In genomic region chr3:13092621-13093339, GRCh38 we compare ENCODE assay signal across 10 cellular contexts. TPM values are rescaled to one million over a fixed set of nuclear protein-coding genes. Genes with fewer than 3 reads are reported as not detected.
DNase-seq lines count a peak whose midpoint lies in the region; ATAC-seq, FAIRE-seq and TF ChIP-seq lines count a peak whose summit lies in the region.
"Had no signal": no experiment of that assay in that cellular context is flagged by ENCODE, and none has a peak within 500 bp of the region (broad histone marks: within the 10 kb centered on the region; RNA-seq: fewer than 3 reads in every experiment).

No MANE protein-coding gene starts in this region.

- H3K27me3 ChIP-seq in MM.1S (replicated peaks; ENCODE audit: insufficient read depth, low read length) (no peaks in the 10 kb centered on the region), H1 (replicated peaks in 1 of 4; ENCODE audit: control insufficient read depth in 3 of 4, extremely low read depth in 1 of 4, insufficient read depth in 3 of 4, low read length in 3 of 4) (no peaks in the 10 kb centered on the region), SJCRH30 (no peaks in the 10 kb centered on the region)
- H3K27me3 ChIP-seq: vagina had no signal

- H3K4me1 ChIP-seq in A549 (no peaks in the 10 kb centered on the region), MM.1S (ENCODE audit: low read length) (peaks cover 6% of the 10 kb centered on the region; the same call in 1 of the 2 replicates), H1 (replicated peaks in 1 of 4; ENCODE audit: control insufficient read depth in 3 of 4, insufficient read depth in 4 of 4, low read length in 3 of 4) (peaks cover 0 to 4% (median 3%) of the 10 kb centered on the region in 4 experiments; a peak in 5 of 7 replicates), SJCRH30 (peaks cover 6% of the 10 kb centered on the region)

- no peaks in the 10 kb centered on the region for H3K23me2 ChIP-seq in H1 (ENCODE audit: low read depth, low read length)

- TF ChIP-seq POLR2A in A549 (IDR thresholded peaks at IDR 0.05; ENCODE audit: low read length) (no peak), H1 (IDR thresholded peaks at IDR 0.05; ENCODE audit: control extremely low read depth in 1 of 2, low read depth in 2 of 2, low read length in 2 of 2) (no peak)

- TF ChIP-seq EP300 in A549 (IDR thresholded peaks at IDR 0.05): no peak
- no peak for TF ChIP-seq EP300 in H1 (IDR thresholded peaks at IDR 0.05; ENCODE audit: borderline replicate concordance in 1 of 2, low read depth in 2 of 2, low read length in 2 of 2)

- no peaks in the 10 kb centered on the region for H3K9me3 ChIP-seq in A549
- no peaks in the 10 kb centered on the region for H3K9me3 ChIP-seq in MM.1S (replicated peaks; ENCODE audit: insufficient read depth, low read length)
- no peaks in the 10 kb centered on the region for H3K9me3 ChIP-seq in H1 (ENCODE audit: insufficient read depth in 2 of 2, low read depth in 1 of 2, low read length in 1 of 2)
- H3K9me3 ChIP-seq in SJCRH30 (replicated peaks): no peaks in the 10 kb centered on the region
- H3K9me3 ChIP-seq: vagina had no signal

- peak overlapping the region; percentile 11; the same call in 1 of the 2 replicates for H2BK12ac ChIP-seq in H1 (ENCODE audit: low read depth, low read length)

- 76% methylated on average over 17 of the region's 17 CpGs for WGBS in A549 (ENCODE audit: missing lambda C conversion rate)
- WGBS in H1 (ENCODE audit: extremely low coverage in 1 of 2, insufficient coverage in 1 of 2, insufficient read length in 1 of 2, insufficient replicate concordance in 2 of 2, low coverage in 1 of 2, low lambda C conversion rate in 2 of 2, missing lambda C conversion rate in 1 of 2), 2 experiments: 84% methylated on average over 17 of the region's 17 CpGs; no CpG with 5 or more reads in 1 of the 2 experiments

- no peaks in the 10 kb centered on the region for H3K36me3 ChIP-seq in MM.1S (replicated peaks; ENCODE audit: insufficient read depth, low read length)
- no peaks in the 10 kb centered on the region for H3K36me3 ChIP-seq in H1 (ENCODE audit: control insufficient read depth in 2 of 4, insufficient read depth in 4 of 4, low read length in 3 of 4)
- no peaks in the 10 kb centered on the region for H3K36me3 ChIP-seq in SJCRH30
- H3K36me3 ChIP-seq: vagina had no signal

- no peak for DNase-seq in A549 (ENCODE audit: low read depth in 1 of 2, low spot score in 1 of 2)
- DNase-seq in MM.1S: no peak
- DNase-seq in H1 (ENCODE audit: low read depth in 1 of 2, low spot score in 2 of 2): no peak
- DNase-seq in midbrain (lab: John Stamatoyannopoulos, UW): peak; percentile 51
- no peak for DNase-seq in NCI-H1092 (lab: John Stamatoyannopoulos, UW)
- DNase-seq in epidermal melanocyte (ENCODE audit: insufficient read length, low spot score): no peak
- no peak for DNase-seq in HuH-7.5 (ENCODE audit: low spot score)
- no peak for DNase-seq in SJCRH30
- DNase-seq: NCI-H446 treated with DMSO at 0.1 percent for 48 hours had no signal

- POLR2A ChIA-PET in A549 (lab: Yijun Ruan, JAX) (interaction anchor here (1.8 kb wide), 1 partner anchor 359 kb away, joined by 7 read pairs; no protein-coding TSS in a partner anchor), H1 (lab: Charles Lee; ENCODE audit: partially characterized antibody) (interaction anchor here (0.5 to 1.0 kb wide), 3 partner anchors 142 to 251 kb away, joined by 3 read pairs; partner anchors contain the start of gene RPL32)

- H3K79me1 ChIP-seq in H1 (ENCODE audit: low read depth, low read length): no peaks in the 10 kb centered on the region

- H4K5ac ChIP-seq in H1 (ENCODE audit: insufficient read length, low read depth, low read length): no peak overlapping the region

- H2AFZ ChIP-seq in MM.1S (ENCODE audit: low read length) (no peak overlapping the region), H1 (ENCODE audit: low read length) (peak overlapping the region; percentile 59; the same call in 1 of the 2 replicates)

- H3K27ac ChIP-seq in A549 (no peak overlapping the region), MM.1S (ENCODE audit: low read length) (no peak overlapping the region), H1 (ENCODE audit: low read depth, low read length) (no peak overlapping the region), SJCRH30 (no peak overlapping the region)
- H3K27ac ChIP-seq: vagina had no signal

- no peak overlapping the region for H3K23ac ChIP-seq in H1 (ENCODE audit: insufficient read length)

- H3K9ac ChIP-seq in MM.1S (ENCODE audit: low read length): no peak overlapping the region
- H3K9ac ChIP-seq in H1 (replicated peaks in 1 of 4; ENCODE audit: extremely low read depth in 1 of 4, low read depth in 3 of 4, low read length in 3 of 4): no peak overlapping the region

- CTCF ChIA-PET in A549 (lab: Yijun Ruan, JAX) (interaction anchor here (0.6 to 4.5 kb wide), 67 partner anchors 9 to 561 kb away, joined by 3 to 127 read pairs (median 5); no protein-coding TSS in a partner anchor), H1 (lab: Charles Lee; ENCODE audit: partially characterized antibody) (interaction anchor here (0.6 to 4.6 kb wide), 85 partner anchors 10 to 1282 kb away, joined by 3 to 56 read pairs (median 5); no protein-coding TSS in a partner anchor)

- no peak for TF ChIP-seq RAD21 in A549 (conservative IDR thresholded peaks at IDR 0.05 in 1 of 2, IDR thresholded peaks at IDR 0.05 in 1 of 2)
- TF ChIP-seq RAD21 in H1 (IDR thresholded peaks at IDR 0.05 in 1 of 2, conservative IDR thresholded peaks at IDR 0.05 in 1 of 2; ENCODE audit: low read depth in 2 of 2, low read length in 2 of 2): no peak

- no peaks in the 10 kb centered on the region for H3K9me2 ChIP-seq in MM.1S (replicated peaks; ENCODE audit: insufficient read depth, low read length)

- TF ChIP-seq CTCF in A549 (IDR thresholded peaks at IDR 0.05) (no peak), MM.1S (IDR thresholded peaks at IDR 0.05; ENCODE audit: low read length) (no peak), H1 (IDR thresholded peaks at IDR 0.05; ENCODE audit: control extremely low read depth in 1 of 3, insufficient read depth in 1 of 3, low read depth in 1 of 3, low read length in 3 of 3) (no peak)

- no peak overlapping the region for H3K56ac ChIP-seq in H1 (replicated peaks; ENCODE audit: insufficient read length, low read depth, low read length)

- H3K4ac ChIP-seq in H1 (replicated peaks; ENCODE audit: insufficient read length, low read depth, low read length): no peak overlapping the region

- H2BK15ac ChIP-seq in H1 (ENCODE audit: low read length): no peak overlapping the region

- 0 out of 2 replicates have a peak overlapping the region, but pooled peaks have one; percentile 21 for H2BK20ac ChIP-seq in H1 (ENCODE audit: low read length)

- no peak overlapping the region for H4K8ac ChIP-seq in H1 (ENCODE audit: extremely low read depth, insufficient read depth, low read length)

- H4K91ac ChIP-seq in H1 (replicated peaks; ENCODE audit: insufficient read length, low read length): no peak overlapping the region

- no peak overlapping the region for H2BK120ac ChIP-seq in H1 (replicated peaks; ENCODE audit: low read depth, low read length)

- H2BK5ac ChIP-seq in H1 (ENCODE audit: low read depth, low read length): no peak overlapping the region

- H3K79me2 ChIP-seq in MM.1S (ENCODE audit: low read length): no peaks in the 10 kb centered on the region
- no peaks in the 10 kb centered on the region for H3K79me2 ChIP-seq in H1 (ENCODE audit: control insufficient read depth in 1 of 2, insufficient read depth in 2 of 2, low read length in 2 of 2)

- no peaks in the 10 kb centered on the region for H4K20me1 ChIP-seq in MM.1S (ENCODE audit: insufficient read depth, low read length)
- no peaks in the 10 kb centered on the region for H4K20me1 ChIP-seq in H1 (replicated peaks in 1 of 2; ENCODE audit: control insufficient read depth in 1 of 2, insufficient read depth in 2 of 2, low read length in 2 of 2)

- H3K4me3 ChIP-seq in A549: no peak overlapping the region
- no peak overlapping the region for H3K4me3 ChIP-seq in MM.1S (ENCODE audit: low read length)
- no peak overlapping the region for H3K4me3 ChIP-seq in H1 (ENCODE audit: extremely low read depth in 1 of 4, insufficient read depth in 2 of 4, low read depth in 3 of 4, low read length in 4 of 4)
- no peak overlapping the region for H3K4me3 ChIP-seq in SJCRH30
- H3K4me3 ChIP-seq: vagina had no signal

- FAIRE-seq in A549 (lab: Jason Lieb, UNC) (no peak), H1 (lab: Jason Lieb, UNC) (no peak)

- H2AK5ac ChIP-seq in H1 (ENCODE audit: low read depth, low read length): no peak overlapping the region

- no peak overlapping the region for H3K18ac ChIP-seq in H1 (ENCODE audit: extremely low read depth, low read length)

- no peak overlapping the region for H3K14ac ChIP-seq in H1 (ENCODE audit: insufficient read length)

- H3K4me2 ChIP-seq in A549 (0 out of 3 replicates have a peak overlapping the region, but pooled peaks have one; percentile 23), MM.1S (ENCODE audit: low read depth, low read length) (peak overlapping the region; percentile 42; the same call in 1 of the 2 replicates), H1 (ENCODE audit: insufficient read depth in 1 of 2, low read depth in 2 of 2, low read length in 2 of 2) (no peak overlapping the region)

- H3F3A ChIP-seq in MM.1S (ENCODE audit: insufficient read depth, low read length): no peaks in the 10 kb centered on the region

- peak in 1 of 2 experiments; percentile 7; a peak in 2 of 6 replicates for ATAC-seq in A549

TF ChIP-seq in A549, 52 proteins besides CTCF, POLR2A, EP300 and RAD21 (continues in another document):
- TF ChIP-seq ZSCAN20 (CRISPR knock-in tag; IDR thresholded peaks at IDR 0.05) (no peak), FOXS1 (CRISPR knock-in tag; IDR thresholded peaks at IDR 0.05) (no peak), HDAC2 (IDR thresholded peaks at IDR 0.05) (no peak)

TF ChIP-seq in H1, 55 proteins besides CTCF, POLR2A, EP300 and RAD21 (continues in another document):
- TF ChIP-seq SRF (IDR thresholded peaks at IDR 0.05; ENCODE audit: low read depth, low read length) (no peak), CTBP2 (IDR thresholded peaks at IDR 0.05; ENCODE audit: borderline replicate concordance, insufficient read depth, insufficient read length, low read length) (no peak)

RNA-seq across cellular contexts. Expression of gene IQSEC1, which starts 19.6 kb away (rescaled TPM):
- polyA plus RNA-seq in A549 (2011; rRNA removed): 3.7 and 5.8 TPM in 2 replicates
- polyA plus RNA-seq in A549 (2012; cell fraction: cytosol; rRNA removed): 6.7 and 9.6 TPM in 2 replicates
- polyA plus RNA-seq in A549 (2012; cell fraction: nucleus; rRNA removed): 17.5 and 17.8 TPM in 2 replicates
- polyA plus RNA-seq in A549 (2017; fragmentation: RNase III; extraction: RNeasy Plus Mini Kit Qiagen cat#74134 plus additional on column Dnase treatment): 10.2 to 10.7 TPM (median 10.5 TPM) in 3 replicates
- polyA minus RNA-seq in A549 (2011; rRNA and poly(A)+ RNA removed): 7.4 and 9.4 TPM in 2 replicates
- total RNA-seq in H1 (2021; fragmentation: NEBNext Ultra II Directional; extraction: Animal tissue kit (Norgen Biotek cat#: 25700)): 28.2 and 28.8 TPM in 2 replicates
- polyA plus RNA-seq in H1 (2011; rRNA removed): 6.8 and 12.4 TPM in 2 replicates
- 5.7 TPM for polyA plus RNA-seq in H1 (2011; cell fraction: cytosol; rRNA removed)
- 26.7 TPM for polyA plus RNA-seq in H1 (2011; cell fraction: nucleus; rRNA removed)
- polyA plus RNA-seq in H1 (2012, experiment 1 of 2): 16.5 to 22.4 TPM (median 19.3 TPM) in 4 replicates
- 9.5 TPM for polyA plus RNA-seq in H1 (2012, experiment 2 of 2)
- 16.4 TPM for polyA plus RNA-seq in H1 (2013, experiment 1 of 2)
- polyA plus RNA-seq in H1 (2013, experiment 2 of 2): 15.3 TPM
- 11.0 and 11.7 TPM in 2 replicates for polyA minus RNA-seq in H1 (2011; rRNA and poly(A)+ RNA removed)
- polyA minus RNA-seq in H1 (2011; cell fraction: cytosol; rRNA and poly(A)+ RNA removed): 14.5 TPM
- 36.0 TPM for polyA minus RNA-seq in H1 (2011; cell fraction: nucleus; rRNA and poly(A)+ RNA removed)
- 5.7 and 6.8 TPM in 2 replicates for total RNA-seq in SJCRH30 (2014; rRNA removed; shearing (Covaris generic))

Comparison
In these comparisons a context has a peak if more than half of its experiments do, and no peak if none do; other contexts are left out.
1. H3K4me2 ChIP-seq: peak in A549 (single experiment) and MM.1S (single experiment); none in H1 (0 of 2).